Comparison of ENCODE assay signal across 14 cellular contexts in the genomic region with DNA sequence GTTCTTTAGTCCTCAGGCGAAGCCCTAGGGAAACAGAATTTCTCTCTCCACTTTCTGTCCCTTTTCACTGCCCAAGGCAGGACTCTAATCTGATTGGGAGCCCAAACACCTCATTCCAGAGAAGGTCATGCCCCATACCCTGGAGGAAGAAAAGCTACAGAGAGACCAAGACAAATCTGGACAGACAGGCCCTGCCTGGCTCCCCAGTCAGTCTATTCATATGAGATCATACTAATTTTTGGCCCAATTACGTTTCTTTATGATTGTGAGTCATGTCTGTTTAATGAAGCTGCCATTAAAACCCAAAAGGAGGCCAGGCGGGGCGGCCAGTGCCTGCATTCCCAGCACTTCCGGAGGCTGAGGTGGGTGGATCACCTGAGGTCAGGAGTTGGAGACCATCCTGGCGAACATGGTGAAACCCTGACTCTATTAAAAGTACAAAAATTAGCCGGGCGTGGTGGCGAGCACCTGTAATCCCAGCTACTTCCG. TPM values are rescaled to one million over a fixed set of nuclear protein-coding genes. Genes with fewer than 3 reads are reported as not detected.
DNase-seq lines count a peak whose midpoint lies in the region; ATAC-seq, FAIRE-seq and TF ChIP-seq lines count a peak whose summit lies in the region.
"Had no signal": no experiment of that assay in that cellular context is flagged by ENCODE, and none has a peak within 500 bp of the region (broad histone marks: within the 10 kb centered on the region; RNA-seq: fewer than 3 reads in every experiment).

No MANE protein-coding gene starts in this region.

- H3K27me3 Mint-ChIP-seq in mesothelial cell of epicardium (ENCODE audit: low read depth) = no peaks in the 10 kb centered on the region
- H3K27me3 Mint-ChIP-seq: central memory CD8-positive, alpha-beta T cell had no signal

- no peak for TF ChIP-seq CTCF in bronchial epithelial cell (IDR thresholded peaks at IDR 0.05; ENCODE audit: insufficient read depth, low read length, severe bottlenecking)
- no peak for TF ChIP-seq CTCF in mesothelial cell of epicardium (IDR thresholded peaks at IDR 0.05; ENCODE audit: unreplicated experiment)

- intact Hi-C loops in left ventricle myocardium superior (cut with micrococcal nuclease) = no loop called here

- no peak overlapping the region for H3K9ac ChIP-seq in BLaER1
- H3K9ac ChIP-seq: neural progenitor cell had no signal

- peak overlapping the region; percentile 94 for H3K27ac Mint-ChIP-seq in mesothelial cell of epicardium
- H3K27ac Mint-ChIP-seq: neural progenitor cell had no signal

- peaks cover 46% of the 10 kb centered on the region for H3K4me1 ChIP-seq in BLaER1

- H3K4me3 ChIP-seq in BLaER1 (no peak overlapping the region), bronchial epithelial cell (ENCODE audit: low read depth, low read length) (no peak overlapping the region)
- H3K4me3 ChIP-seq: neural progenitor cell, spleen had no signal

- no peaks in the 10 kb centered on the region for H3K9me3 Mint-ChIP-seq in mesothelial cell of epicardium
- H3K9me3 Mint-ChIP-seq: central memory CD8-positive, alpha-beta T cell; neural progenitor cell had no signal

- no peaks in the 10 kb centered on the region for H3K36me3 Mint-ChIP-seq in mesothelial cell of epicardium

- H3K9me3 ChIP-seq in BLaER1 = no peaks in the 10 kb centered on the region
- H3K9me3 ChIP-seq: spleen had no signal

- no peak overlapping the region for H3K4me3 Mint-ChIP-seq in mesothelial cell of epicardium
- H3K4me3 Mint-ChIP-seq: central memory CD8-positive, alpha-beta T cell; neural progenitor cell had no signal

- no peak for FAIRE-seq in bronchial epithelial cell (lab: Jason Lieb, UNC)
- FAIRE-seq: urothelium cell line had no signal

- peak overlapping the region; percentile 31 for H3K4me2 ChIP-seq in BLaER1
- H3K4me2 ChIP-seq: neural progenitor cell had no signal

- peak; percentile 96 for DNase-seq in M059J (ENCODE audit: low read depth)
- DNase-seq in bronchial epithelial cell (ENCODE audit: low read depth) = peak; percentile 80
- no peak for DNase-seq in mesothelial cell of epicardium (ENCODE audit: low spot score in 2 of 2, unreplicated experiment in 2 of 2)
- DNase-seq in NCI-H748 treated with DMSO at 0.1 percent for 48 hours (lab: John Stamatoyannopoulos, UW) = no peak
- DNase-seq in NCI-H748 (lab: John Stamatoyannopoulos, UW; ENCODE audit: unreplicated experiment) = no peak
- DNase-seq in middle frontal gyrus (ENCODE audit: extremely low spot score, low spot score) = no peak
- no peak for DNase-seq in left ventricle myocardium superior
- DNase-seq: activated CD4-positive, alpha-beta T cell treated with anti-CD3 and anti-CD28 coated beads for 1 hour; NCI-H774; spleen had no signal

- H3K36me3 ChIP-seq in BLaER1 (peaks cover 6% of the 10 kb centered on the region; the same call in 1 of the 2 replicates), bronchial epithelial cell (ENCODE audit: control insufficient read depth, insufficient read depth, low read length) (no peaks in the 10 kb centered on the region)
- H3K36me3 ChIP-seq: neural progenitor cell had no signal

- no peak for ATAC-seq in left ventricle myocardium superior

- H3K27me3 ChIP-seq in BLaER1 (no peaks in the 10 kb centered on the region), bronchial epithelial cell (ENCODE audit: control insufficient read depth, insufficient read depth, low read length) (no peaks in the 10 kb centered on the region)
- H3K27me3 ChIP-seq: neural progenitor cell, spleen had no signal

- peaks cover 20% of the 10 kb centered on the region for H3K4me1 Mint-ChIP-seq in mesothelial cell of epicardium

- peaks cover 17% of the 10 kb centered on the region for H4K20me1 ChIP-seq in BLaER1

- no peak overlapping the region for H3K27ac ChIP-seq in BLaER1
- H3K27ac ChIP-seq: neural progenitor cell had no signal

RNA-seq across cellular contexts. Expression of a gene that starts 3.3 kb away (rescaled TPM):
- total RNA-seq in M059J (2014; rRNA removed; shearing (Covaris generic)) = 61.0 and 93.3 TPM in 2 replicates
- 72.1 and 78.3 TPM in 2 replicates for total RNA-seq in bronchial epithelial cell
- 107 to 116 TPM (median 115 TPM) in 3 replicates for total RNA-seq in mesothelial cell of epicardium
- 78.2 TPM for total RNA-seq in left ventricle myocardium superior

RNA-seq across cellular contexts. Expression of a gene that starts 9.1 kb away (rescaled TPM):
- total RNA-seq in M059J (2014; rRNA removed; shearing (Covaris generic)) = 4.1 and 11.0 TPM in 2 replicates
- 3.7 and 5.2 TPM in 2 replicates for total RNA-seq in bronchial epithelial cell
- 54.1 to 59.1 TPM (median 58.2 TPM) in 3 replicates for total RNA-seq in mesothelial cell of epicardium
- total RNA-seq in left ventricle myocardium superior = 11.9 TPM

RNA-seq across cellular contexts. Expression of a gene that starts 57.9 kb away (rescaled TPM):
- 0.15 TPM in 1 of 2 replicates, not detected in the other for total RNA-seq in M059J (2014; rRNA removed; shearing (Covaris generic))
- 3.7 and 5.9 TPM in 2 replicates for total RNA-seq in bronchial epithelial cell
- total RNA-seq in mesothelial cell of epicardium = 11.0 to 14.4 TPM (median 13.8 TPM) in 3 replicates
- total RNA-seq in left ventricle myocardium superior = 1.9 TPM

RNA-seq across cellular contexts. Expression of a gene that starts 58.5 kb away (rescaled TPM):
- 9.6 and 19.1 TPM in 2 replicates for total RNA-seq in M059J (2014; rRNA removed; shearing (Covaris generic))
- total RNA-seq in bronchial epithelial cell = 15.8 and 19.5 TPM in 2 replicates
- total RNA-seq in mesothelial cell of epicardium = 33.0 to 34.7 TPM (median 34.1 TPM) in 3 replicates
- total RNA-seq in left ventricle myocardium superior = 17.5 TPM

Comparison
In these comparisons a context has a peak if more than half of its experiments do, and no peak if none do; other contexts are left out.
1. DNase-seq: peak in M059J (single experiment) and bronchial epithelial cell (single experiment); none in mesothelial cell of epicardium (0 of 2), NCI-H748 treated with DMSO at 0.1 percent for 48 hours (single experiment), NCI-H748 (single experiment), middle frontal gyrus (single experiment) and left ventricle myocardium superior (single experiment).